In the genomic region with DNA sequence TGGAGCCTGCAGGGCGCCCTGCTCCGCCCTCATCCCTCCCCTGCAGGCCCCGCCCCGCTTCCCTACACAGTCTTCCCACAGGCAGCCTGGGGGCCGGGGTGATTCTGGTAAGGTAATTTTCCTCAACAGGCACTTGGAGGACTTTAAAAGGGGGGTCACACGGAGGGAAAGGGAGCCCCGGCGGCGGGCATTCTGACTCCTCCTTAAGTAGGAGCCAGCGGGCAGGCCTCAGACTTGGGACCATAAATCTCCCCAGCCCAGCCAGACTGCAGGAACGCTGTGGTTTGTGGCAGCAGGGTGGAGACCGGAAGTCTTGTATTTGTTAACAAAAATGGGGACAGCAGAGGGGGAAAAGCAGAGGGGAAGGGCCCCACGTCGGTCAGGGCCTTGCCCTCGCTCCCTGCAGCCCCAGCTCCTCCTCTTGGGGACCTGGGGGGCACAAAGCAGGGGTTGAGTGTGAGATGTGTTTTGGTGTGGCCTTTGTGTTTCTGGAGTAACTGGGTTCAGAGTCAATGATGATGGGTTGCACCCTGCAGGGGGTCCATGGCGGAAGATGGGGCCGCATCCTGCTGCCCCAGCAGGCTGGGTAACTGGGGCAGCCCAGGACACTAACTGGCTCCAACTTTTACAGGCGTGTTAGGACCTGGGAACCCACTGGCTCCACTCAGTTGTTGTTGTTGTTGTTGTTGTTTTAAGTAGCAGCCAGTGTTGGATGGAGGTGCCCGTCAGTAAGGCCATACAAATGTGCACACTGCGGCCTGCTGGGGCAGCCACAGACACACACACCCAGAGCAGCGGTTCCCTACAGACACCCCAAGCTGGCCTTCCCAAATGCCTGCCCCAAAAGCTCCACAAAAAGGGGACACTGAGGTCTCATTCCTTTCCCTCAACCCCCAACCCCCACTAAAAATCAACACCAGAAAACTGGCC, we compare ENCODE assay signal across 8 cellular contexts. TPM values are rescaled to one million over a fixed set of nuclear protein-coding genes. Genes with fewer than 3 reads are reported as not detected.
DNase-seq lines count a peak whose midpoint lies in the region; ATAC-seq and TF ChIP-seq lines count a peak whose summit lies in the region.

No MANE protein-coding gene starts in this region.

- peak overlapping the region; percentile 44 for H3K4me2 ChIP-seq in PC-3 (ENCODE audit: low read length)

- no peak overlapping the region for H3K9ac ChIP-seq in PC-3 (ENCODE audit: low read length)

- intact Hi-C loops in PC-3 (cut with micrococcal nuclease) (no loop called here), upper lobe of right lung (cut with DNase I) (no loop called here)

- H3K36me3 ChIP-seq in PC-3 (ENCODE audit: low read depth, low read length) (no peaks in the 10 kb centered on the region), upper lobe of right lung (peaks cover 24% of the 10 kb centered on the region)

- H3K4me3 ChIP-seq in GM12865 (ENCODE audit: low read depth, low read length) (no peak overlapping the region), PC-3 (ENCODE audit: low read length) (no peak overlapping the region), upper lobe of right lung (peak overlapping the region; percentile 44)

- no peaks in the 10 kb centered on the region for H3K9me3 ChIP-seq in PC-3 (ENCODE audit: low read length)
- no peaks in the 10 kb centered on the region for H3K9me3 ChIP-seq in upper lobe of right lung

- BruUV-seq in PC-3 (replicated peaks; lab: Mats Ljungman, UMichigan): no TSS peak

- peak; percentile 65 for ATAC-seq in PC-3
- ATAC-seq in upper lobe of right lung: peak; percentile 76

- no peaks in the 10 kb centered on the region for H3K27me3 ChIP-seq in PC-3 (ENCODE audit: low read length)
- no peaks in the 10 kb centered on the region for H3K27me3 ChIP-seq in upper lobe of right lung

- H2AFZ ChIP-seq in PC-3 (ENCODE audit: low read length): no peak overlapping the region

- H3F3A ChIP-seq in PC-3 (ENCODE audit: low read length, unreplicated experiment): no peaks in the 10 kb centered on the region

- H3K4me1 ChIP-seq in PC-3 (ENCODE audit: insufficient read depth, low read length): peaks cover 14% of the 10 kb centered on the region
- peaks cover 87% of the 10 kb centered on the region for H3K4me1 ChIP-seq in upper lobe of right lung

- H3K27ac ChIP-seq in PC-3 (ENCODE audit: low read length): no peak overlapping the region
- H3K27ac ChIP-seq in cingulate gyrus (ENCODE audit: low read depth, low read length): peak overlapping the region; percentile 39
- peak overlapping the region; percentile 81 for H3K27ac ChIP-seq in upper lobe of right lung

- CTCF ChIA-PET in PC-3 (lab: Charles Lee): no interaction called here
- CTCF ChIA-PET in GM10248 (lab: Yijun Ruan, JAX): interaction anchor here (1.0 to 1.2 kb wide), 2 partner anchors 88 to 145 kb away, joined by 3 read pairs; no protein-coding TSS in a partner anchor

- no peaks in the 10 kb centered on the region for H3K9me2 ChIP-seq in PC-3 (replicated peaks; ENCODE audit: low read length)

- DNase-seq in GM12865 (ENCODE audit: low read depth) (peak; percentile 32), PC-3 (peak; percentile 38), medulla oblongata (ENCODE audit: extremely low spot score) (peak; percentile 48), upper lobe of right lung (peak; percentile 79), NCI-H2107 (lab: John Stamatoyannopoulos, UW) (no peak), pons (ENCODE audit: low spot score) (no peak), GM10248 (ENCODE audit: extremely low spot score) (no peak)

- H4K20me1 ChIP-seq in PC-3 (ENCODE audit: low read length): no peaks in the 10 kb centered on the region

- POLR2A ChIA-PET in PC-3 (lab: Charles Lee; ENCODE audit: unreplicated experiment): no interaction called here
- POLR2A ChIA-PET in GM10248 (lab: Yijun Ruan, JAX): no interaction called here

- TF ChIP-seq CTCF in GM12865 (IDR thresholded peaks at IDR 0.05; ENCODE audit: insufficient read depth, low read depth, low read length, missing control alignments) (no peak), PC-3 (conservative IDR thresholded peaks at IDR 0.05; ENCODE audit: low read depth, low read length) (no peak), upper lobe of right lung (IDR thresholded peaks at IDR 0.05) (no peak), GM10248 (IDR thresholded peaks at IDR 0.05; ENCODE audit: control extremely low read depth, extremely low read depth, low read depth, missing control alignments) (no peak)

- H3K79me2 ChIP-seq in PC-3 (ENCODE audit: low read length): no peaks in the 10 kb centered on the region

RNA-seq across cellular contexts. Expression of gene SMAD7, which starts 27.7 kb away (rescaled TPM):
- total RNA-seq in PC-3 (2014; rRNA removed) (7.9 and 9.4 TPM in 2 replicates), upper lobe of right lung (68.9 TPM)

Comparison
In these comparisons a context has a peak if more than half of its experiments do, and no peak if none do; other contexts are left out.
1. DNase-seq: peak in GM12865 (single experiment), PC-3 (single experiment), medulla oblongata (single experiment) and upper lobe of right lung (single experiment); none in NCI-H2107 (single experiment), pons (single experiment) and GM10248 (single experiment).